In the genomic region with DNA sequence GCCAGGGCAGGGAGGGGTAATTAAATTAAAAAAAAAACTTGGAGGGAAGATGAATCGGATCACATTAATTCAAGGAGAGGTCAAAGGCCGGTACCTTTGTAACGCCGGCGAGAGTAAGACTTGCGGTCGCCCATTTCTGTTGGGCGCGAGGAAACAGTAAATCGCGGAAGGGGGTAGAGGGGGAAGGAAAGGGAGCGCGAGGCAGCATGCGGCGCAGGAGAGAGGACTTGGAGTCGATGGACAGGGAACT, we compare ENCODE assay signal across 8 cellular contexts. TPM values are rescaled to one million over a fixed set of nuclear protein-coding genes. Genes with fewer than 3 reads are reported as not detected.
DNase-seq lines count a peak whose midpoint lies in the region; ATAC-seq, FAIRE-seq and TF ChIP-seq lines count a peak whose summit lies in the region.

No MANE protein-coding gene starts in this region.

- POLR2A ChIA-PET in OCI-LY7 (lab: Charles Lee): interaction anchor here (0.6 to 1.8 kb wide), 2 partner anchors 8 to 59 kb away, joined by 3 to 5 read pairs; no protein-coding TSS in a partner anchor
- POLR2A ChIA-PET in H1 (lab: Charles Lee; ENCODE audit: partially characterized antibody): interaction anchor here (0.8 to 1.8 kb wide), 6 partner anchors 10 to 250 kb away, joined by 3 to 5 read pairs (median 3); no protein-coding TSS in a partner anchor

- peaks cover 7 to 51% (median 43%) of the 10 kb centered on the region in 7 donors for H3K9me3 Mint-ChIP-seq in CD14-positive monocyte

- H3K9ac ChIP-seq in H1 (replicated peaks in 1 of 4; ENCODE audit: extremely low read depth in 1 of 4, low read depth in 3 of 4, low read length in 3 of 4): peak overlapping the region in 3 of 4 experiments; percentile 31 to 47 (median 38); a peak in 4 of 7 replicates

- no peak overlapping the region for H2AK5ac ChIP-seq in H1 (ENCODE audit: low read depth, low read length)

- no peak overlapping the region for H2BK12ac ChIP-seq in H1 (ENCODE audit: low read depth, low read length)

- H3K56ac ChIP-seq in H1 (replicated peaks; ENCODE audit: insufficient read length, low read depth, low read length): no peak overlapping the region

- H3K9me2 ChIP-seq in OCI-LY7 (ENCODE audit: insufficient read depth, low read length): no peaks in the 10 kb centered on the region

- DNase-seq in CD14-positive monocyte (ENCODE audit: low spot score) (no peak), OCI-LY7 (ENCODE audit: low spot score) (no peak), H1 (ENCODE audit: low read depth in 1 of 2, low spot score in 2 of 2) (no peak), islet precursor cell (no peak), NCI-H345 treated with DMSO at 0.1 percent for 48 hours (lab: John Stamatoyannopoulos, UW; ENCODE audit: unreplicated experiment) (no peak), NCI-H2227 treated with DMSO at 0.1 percent for 48 hours (lab: John Stamatoyannopoulos, UW) (no peak)

- H4K5ac ChIP-seq in H1 (ENCODE audit: insufficient read length, low read depth, low read length): no peak overlapping the region

- H3K36me3 ChIP-seq in OCI-LY7 (ENCODE audit: insufficient read depth, low read length) (peaks cover 5% of the 10 kb centered on the region; the same call in 1 of the 2 replicates), H1 (ENCODE audit: control insufficient read depth in 2 of 4, insufficient read depth in 4 of 4, low read length in 3 of 4) (peaks cover 0 to 12% (median 0%) of the 10 kb centered on the region in 4 experiments; a peak in 1 of 8 replicates), neuron (ENCODE audit: insufficient read depth, low read length) (peaks cover 50% of the 10 kb centered on the region)

- TF ChIP-seq POLR2A in H1 (IDR thresholded peaks at IDR 0.05; ENCODE audit: control extremely low read depth in 1 of 2, low read depth in 2 of 2, low read length in 2 of 2): peak in 1 of 2 experiments; percentile 12; a peak in 1 of 3 replicates

- peak overlapping the region; percentile 95 to 98 for H3K4me3 Mint-ChIP-seq in CD14-positive monocyte

- H3K79me1 ChIP-seq in H1 (ENCODE audit: low read depth, low read length): 0 out of 2 replicates have a peak, but pooled peaks cover 2% of the 10 kb centered on the region

- peak overlapping the region; percentile 88 for H3K4me2 ChIP-seq in OCI-LY7 (ENCODE audit: low read length)
- H3K4me2 ChIP-seq in H1 (ENCODE audit: insufficient read depth in 1 of 2, low read depth in 2 of 2, low read length in 2 of 2): peak overlapping the region; percentile 66 to 85

- no peak overlapping the region for H3K14ac ChIP-seq in H1 (ENCODE audit: insufficient read length)

- H2BK5ac ChIP-seq in H1 (ENCODE audit: low read depth, low read length): no peak overlapping the region; the same call in 1 of the 2 replicates

- H3K36me3 Mint-ChIP-seq in CD14-positive monocyte: peaks cover 12 to 23% of the 10 kb centered on the region in 2 donors

- H3K27ac Mint-ChIP-seq in CD14-positive monocyte: peak overlapping the region in 1 of 7 donors; percentile 25

- TF ChIP-seq CTCF in CD14-positive monocyte (IDR thresholded peaks at IDR 0.05) (no peak), OCI-LY7 (conservative IDR thresholded peaks at IDR 0.05; ENCODE audit: low read length) (no peak), H1 (IDR thresholded peaks at IDR 0.05; ENCODE audit: control extremely low read depth in 1 of 3, insufficient read depth in 1 of 3, low read depth in 1 of 3, low read length in 3 of 3) (no peak)

- 0% methylated on average over 11 of the region's 16 CpGs; no CpG with 5 or more reads in 1 of the 2 experiments for WGBS in H1 (ENCODE audit: extremely low coverage in 1 of 2, insufficient coverage in 1 of 2, insufficient read length in 1 of 2, insufficient replicate concordance in 2 of 2, low coverage in 1 of 2, low lambda C conversion rate in 2 of 2, missing lambda C conversion rate in 1 of 2), 2 experiments

- H3K27ac ChIP-seq in OCI-LY7 (ENCODE audit: low read depth, low read length, poor library complexity, severe bottlenecking) (no peak overlapping the region), H1 (ENCODE audit: low read depth, low read length) (peak overlapping the region; percentile 66; the same call in 1 of the 2 replicates)

- H2BK20ac ChIP-seq in H1 (ENCODE audit: low read length): no peak overlapping the region

- no peak overlapping the region for H3K4ac ChIP-seq in H1 (replicated peaks; ENCODE audit: insufficient read length, low read depth, low read length)

- H3K27me3 ChIP-seq in H1 (replicated peaks in 1 of 4; ENCODE audit: control insufficient read depth in 3 of 4, extremely low read depth in 1 of 4, insufficient read depth in 3 of 4, low read length in 3 of 4): peaks cover 0 to 19% (median 13%) of the 10 kb centered on the region in 4 experiments; a peak in 6 of 7 replicates
- no peaks in the 10 kb centered on the region for H3K27me3 ChIP-seq in neuron (ENCODE audit: insufficient read depth, low read length)

- intact Hi-C loops in CD14-positive monocyte (cut with micrococcal nuclease): no loop called here
- intact Hi-C loops in OCI-LY7 (cut with micrococcal nuclease; ENCODE audit: unreplicated experiment): loop anchor here (1.0 to 10.0 kb wide), 3 partner anchors 156 to 1588 kb away; a partner anchor contains a TSS

- FAIRE-seq in H1 (lab: Jason Lieb, UNC): no peak

- no peak overlapping the region for H4K91ac ChIP-seq in H1 (replicated peaks; ENCODE audit: insufficient read length, low read length)

- CTCF ChIA-PET in OCI-LY7 (lab: Charles Lee; ENCODE audit: unreplicated experiment) (no interaction called here), H1 (lab: Charles Lee; ENCODE audit: partially characterized antibody) (interaction anchor here (0.9 to 7.4 kb wide), 6 partner anchors 15 to 662 kb away, joined by 3 to 81 read pairs (median 4); no protein-coding TSS in a partner anchor)

- peaks cover 84 to 96% (median 88%) of the 10 kb centered on the region in 3 donors for H3K27me3 Mint-ChIP-seq in CD14-positive monocyte (ENCODE audit: low read depth in 3 of 3)

- H3K9me3 ChIP-seq in OCI-LY7 (ENCODE audit: low read length): no peaks in the 10 kb centered on the region
- no peaks in the 10 kb centered on the region for H3K9me3 ChIP-seq in H1 (ENCODE audit: insufficient read depth in 2 of 2, low read depth in 1 of 2, low read length in 1 of 2)
- H3K9me3 ChIP-seq in neuron (ENCODE audit: low read length): no peaks in the 10 kb centered on the region

- no peak overlapping the region for H2BK120ac ChIP-seq in H1 (replicated peaks; ENCODE audit: low read depth, low read length)

- H3K4me1 ChIP-seq in OCI-LY7 (ENCODE audit: insufficient read depth, low read length, poor library complexity, severe bottlenecking) (peaks cover 40% of the 10 kb centered on the region), H1 (replicated peaks in 1 of 4; ENCODE audit: control insufficient read depth in 3 of 4, insufficient read depth in 4 of 4, low read length in 3 of 4) (peaks cover 3 to 15% (median 9%) of the 10 kb centered on the region in 4 experiments; a peak in 6 of 7 replicates), neuron (ENCODE audit: insufficient read depth, low read length) (peaks cover 25% of the 10 kb centered on the region)

- peak overlapping the region; percentile 90 for H3K4me3 ChIP-seq in OCI-LY7 (ENCODE audit: low read depth, low read length, poor library complexity, severe bottlenecking)
- peak overlapping the region; percentile 53 to 91 (median 76) for H3K4me3 ChIP-seq in H1 (ENCODE audit: extremely low read depth in 1 of 4, insufficient read depth in 2 of 4, low read depth in 3 of 4, low read length in 4 of 4)
- peak overlapping the region; percentile 99 for H3K4me3 ChIP-seq in neuron (ENCODE audit: low read length)

- H2AFZ ChIP-seq in OCI-LY7 (ENCODE audit: low read length) (peak overlapping the region; percentile 90), H1 (ENCODE audit: low read length) (no peak overlapping the region), neuron (ENCODE audit: low read depth, low read length) (no peak overlapping the region)

- TF ChIP-seq RAD21 in H1 (IDR thresholded peaks at IDR 0.05 in 1 of 2, conservative IDR thresholded peaks at IDR 0.05 in 1 of 2; ENCODE audit: low read depth in 2 of 2, low read length in 2 of 2): no peak

- no peak overlapping the region for H2BK15ac ChIP-seq in H1 (ENCODE audit: low read length)

- H4K20me1 ChIP-seq in OCI-LY7 (ENCODE audit: insufficient read depth, low read length): peaks cover 34% of the 10 kb centered on the region
- peaks cover 14 to 18% of the 10 kb centered on the region in 2 experiments for H4K20me1 ChIP-seq in H1 (replicated peaks in 1 of 2; ENCODE audit: control insufficient read depth in 1 of 2, insufficient read depth in 2 of 2, low read length in 2 of 2)

- no TSS peak for BruUV-seq in OCI-LY7 (replicated peaks; lab: Mats Ljungman, UMichigan)

- H3K79me2 ChIP-seq in OCI-LY7 (ENCODE audit: insufficient read depth, low read depth, low read length): peaks cover 24% of the 10 kb centered on the region
- peaks cover 12 to 36% of the 10 kb centered on the region in 2 experiments for H3K79me2 ChIP-seq in H1 (ENCODE audit: control insufficient read depth in 1 of 2, insufficient read depth in 2 of 2, low read length in 2 of 2)

- H3K4me1 Mint-ChIP-seq in CD14-positive monocyte: peaks cover 51% of the 10 kb centered on the region

- H4K8ac ChIP-seq in H1 (ENCODE audit: extremely low read depth, insufficient read depth, low read length): no peak overlapping the region

- peaks cover 25% of the 10 kb centered on the region for H3K23me2 ChIP-seq in H1 (ENCODE audit: low read depth, low read length)

- no peak overlapping the region for H3K23ac ChIP-seq in H1 (ENCODE audit: insufficient read length)

- TF ChIP-seq EP300 in H1 (IDR thresholded peaks at IDR 0.05; ENCODE audit: borderline replicate concordance in 1 of 2, low read depth in 2 of 2, low read length in 2 of 2): no peak

- no peak for ATAC-seq in HG03571 (IDR thresholded peaks at IDR 0.05; ENCODE audit: unreplicated experiment)

- peak overlapping the region; percentile 63; the same call in 1 of the 2 replicates for H3K18ac ChIP-seq in H1 (ENCODE audit: extremely low read depth, low read length)

TF ChIP-seq in H1, 55 proteins besides CTCF, POLR2A, EP300 and RAD21 (continues in another document):
- TF ChIP-seq NANOG (IDR thresholded peaks at IDR 0.05; ENCODE audit: insufficient read depth, low read depth, low read length, poor library complexity, severe bottlenecking) (no peak), POLR2AphosphoS5 (IDR thresholded peaks at IDR 0.05; ENCODE audit: low read depth, low read length) (peak; percentile 85; the same call in 1 of the 2 replicates)

RNA-seq across cellular contexts. Expression of a gene that starts 0.3 kb away (rescaled TPM):
- polyA plus RNA-seq in CD14-positive monocyte (under 1 TPM in 1 of 2 donors, not detected in 1; 0.12 TPM), H1 (2011; rRNA removed) (11.7 and 24.4 TPM in 2 replicates)
- 9.2 and 9.3 TPM in 2 replicates for total RNA-seq in OCI-LY7 (2014; rRNA removed; shearing (Covaris generic))
- 11.2 and 15.0 TPM in 2 replicates for total RNA-seq in OCI-LY7 (2022)
- 27.0 and 27.9 TPM in 2 replicates for total RNA-seq in H1 (2021; fragmentation: NEBNext Ultra II Directional; extraction: Animal tissue kit (Norgen Biotek cat#: 25700))
- polyA plus RNA-seq in H1 (2011; cell fraction: cytosol; rRNA removed): 17.4 TPM
- polyA plus RNA-seq in H1 (2011; cell fraction: nucleus; rRNA removed): 35.8 TPM
- 7.3 to 10.4 TPM (median 9.0 TPM) in 4 replicates for polyA plus RNA-seq in H1 (2012, experiment 1 of 2)
- polyA plus RNA-seq in H1 (2012, experiment 2 of 2): 4.7 TPM
- 18.4 TPM for polyA plus RNA-seq in H1 (2013, experiment 1 of 2)
- polyA plus RNA-seq in H1 (2013, experiment 2 of 2): 19.6 TPM
- polyA minus RNA-seq in H1 (2011; rRNA and poly(A)+ RNA removed): 25.7 and 42.7 TPM in 2 replicates
- polyA minus RNA-seq in H1 (2011; cell fraction: cytosol; rRNA and poly(A)+ RNA removed): 21.7 TPM
- polyA minus RNA-seq in H1 (2011; cell fraction: nucleus; rRNA and poly(A)+ RNA removed): 68.1 TPM
